In the genomic region with DNA sequence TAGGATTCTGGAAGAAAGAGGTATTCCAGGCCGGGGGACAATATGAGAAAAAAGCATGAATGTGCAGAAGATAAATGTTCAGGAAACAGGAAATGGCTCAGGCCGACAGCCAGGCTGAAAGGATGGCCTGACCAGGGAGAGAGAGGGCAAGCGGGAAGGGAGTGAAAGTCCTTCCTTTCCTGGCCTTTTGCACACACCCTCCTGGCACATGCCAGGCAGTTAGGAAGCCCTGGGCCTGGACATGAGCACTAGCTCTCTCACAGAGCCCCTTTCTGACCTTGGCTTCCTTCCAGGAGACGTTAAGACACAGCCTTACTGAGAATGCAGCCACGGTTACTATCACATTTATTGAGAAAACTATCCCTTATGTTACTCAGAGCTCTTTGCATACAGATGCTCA, we compare ENCODE assay signal across 9 cellular contexts. TPM values are rescaled to one million over a fixed set of nuclear protein-coding genes. Genes with fewer than 3 reads are reported as not detected.
DNase-seq lines count a peak whose midpoint lies in the region; ATAC-seq and TF ChIP-seq lines count a peak whose summit lies in the region.
"Had no signal": no experiment of that assay in that cellular context is flagged by ENCODE, and none has a peak within 500 bp of the region (broad histone marks: within the 10 kb centered on the region; RNA-seq: fewer than 3 reads in every experiment).

No MANE protein-coding gene starts in this region.

- TF ChIP-seq CTCF in VCaP (conservative IDR thresholded peaks at IDR 0.05) (no peak), thoracic aorta (IDR thresholded peaks at IDR 0.05) (no peak)

- DNase-seq in DMS 273 (lab: John Stamatoyannopoulos, UW; ENCODE audit: unreplicated experiment) (peak; percentile 36), DMS 273 treated with DMSO at 0.1 percent for 48 hours (lab: John Stamatoyannopoulos, UW) (no peak), kidney tubule cell (ENCODE audit: low spot score) (peak; percentile 72), thoracic aorta (ENCODE audit: low spot score) (no peak)

- H3K4me1 ChIP-seq in thoracic aorta (ENCODE audit: control insufficient read depth in 1 of 2, low read depth in 2 of 2) = peaks cover 23 to 30% of the 10 kb centered on the region in 2 donors

- no peak for ATAC-seq in thoracic aorta (ENCODE audit: insufficient number of reproducible peaks, low FRiP score, low read depth)
- ATAC-seq in HG03442 (IDR thresholded peaks at IDR 0.05; ENCODE audit: unreplicated experiment) = no peak
- no peak for ATAC-seq in GM18861 (IDR thresholded peaks at IDR 0.05; ENCODE audit: unreplicated experiment)
- no peak for ATAC-seq in HG02884 (IDR thresholded peaks at IDR 0.05; ENCODE audit: unreplicated experiment)

- H3K4me3 ChIP-seq in thoracic aorta = no peak overlapping the region

- no peaks in the 10 kb centered on the region for H3K9me3 ChIP-seq in thoracic aorta

- no peaks in the 10 kb centered on the region for H3K27me3 ChIP-seq in thoracic aorta (replicated peaks; ENCODE audit: insufficient read depth)

- no peaks in the 10 kb centered on the region for H3K36me3 ChIP-seq in thoracic aorta

- peak overlapping the region; percentile 59 for H3K27ac ChIP-seq in VCaP
- peak overlapping the region; percentile 59 to 62 for H3K27ac ChIP-seq in thoracic aorta
- H3K27ac ChIP-seq: 22Rv1 had no signal

RNA-seq across cellular contexts. Expression of a gene that starts 39.7 kb away (rescaled TPM):
- 10 to 100 TPM; 47.9 to 78.5 TPM for total RNA-seq in thoracic aorta

Comparison
In these comparisons a context has a peak if more than half of its experiments do, and no peak if none do; other contexts are left out.
1. DNase-seq: peak in DMS 273 (single experiment) and kidney tubule cell (single experiment); none in DMS 273 treated with DMSO at 0.1 percent for 48 hours (single experiment) and thoracic aorta (single experiment).